ENCODE assay signal across 14 cellular contexts in the genomic region with DNA sequence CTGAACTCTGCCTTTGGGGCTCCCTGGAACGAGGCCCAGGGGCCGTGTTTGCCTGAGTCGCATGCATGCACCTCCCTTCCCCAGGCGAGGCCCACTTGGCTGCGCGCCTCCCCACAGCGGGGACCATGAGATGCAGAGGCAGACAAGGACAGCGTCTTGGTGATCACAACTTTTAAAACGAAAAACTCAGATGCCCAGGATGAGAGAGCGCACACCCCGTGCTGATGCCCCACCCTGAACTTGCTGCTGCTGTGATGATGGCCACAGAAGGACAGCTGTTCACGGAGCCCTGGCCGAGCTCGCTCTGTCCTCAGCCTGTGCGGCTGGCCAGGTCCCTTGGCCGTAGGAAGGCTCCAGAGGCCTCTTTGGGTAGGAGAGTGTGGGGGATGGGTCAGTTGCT. TPM values are rescaled to one million over a fixed set of nuclear protein-coding genes. Genes with fewer than 3 reads are reported as not detected.
"Had no signal": no experiment of that assay in that cellular context is flagged by ENCODE, and none has a peak within 500 bp of the region (broad histone marks: within the 10 kb centered on the region; RNA-seq: fewer than 3 reads in every experiment).

No MANE protein-coding gene starts in this region.

- H3K4me3 Mint-ChIP-seq: activated CD4-positive, alpha-beta T cell treated with anti-CD3 and anti-CD28 coated beads for 36 hours; natural killer cell treated with Interleukin-12 subunit alpha and Interleukin-12 subunit beta and Interleukin-15 and Interleukin-18, amount 100 ng/mL, for 72 hours; stimulated activated naive CD8-positive, alpha-beta T cell treated with anti-CD3 and anti-CD28 coated beads, Interleukin-15, Interleukin-2, amounts not matched to agents 100 ng/mL and 50 ng/mL, for 24 hours had no signal

- DNase-seq: activated CD4-positive, alpha-beta T cell treated with anti-CD3 and anti-CD28 coated beads for 36 hours; activated CD8-positive, alpha-beta memory T cell treated with anti-CD3 and anti-CD28 coated beads for 24 hours; activated naive CD4-positive, alpha-beta T cell treated with Interleukin-2 at 50 U/mL for 16 hours; central memory CD4-positive, alpha-beta T cell; cortex of kidney; effector memory CD4-positive, alpha-beta T cell; kidney glomerular epithelial cell; stimulated activated CD4-positive, alpha-beta T cell treated with anti-CD3 and anti-CD28 coated beads, Interleukin-2, amount 100 ng/mL, for 48 hours; T-helper 9 cell had no signal

- H3K27ac Mint-ChIP-seq: stimulated activated naive CD8-positive, alpha-beta T cell treated with anti-CD3 and anti-CD28 coated beads, Interleukin-15, Interleukin-2, amounts not matched to agents 100 ng/mL and 50 ng/mL, for 24 hours had no signal

- H3K9me3 Mint-ChIP-seq: natural killer cell treated with Interleukin-12 subunit alpha and Interleukin-12 subunit beta and Interleukin-15 and Interleukin-18, amount 100 ng/mL, for 72 hours had no signal

- H3K4me3 ChIP-seq: gastroesophageal sphincter had no signal

- H3K27me3 Mint-ChIP-seq: activated CD4-positive, alpha-beta T cell treated with anti-CD3 and anti-CD28 coated beads for 36 hours; natural killer cell treated with Interleukin-12 subunit alpha and Interleukin-12 subunit beta and Interleukin-15 and Interleukin-18, amount 100 ng/mL, for 72 hours; stimulated activated naive CD8-positive, alpha-beta T cell treated with anti-CD3 and anti-CD28 coated beads, Interleukin-15, Interleukin-2, amounts not matched to agents 100 ng/mL and 50 ng/mL, for 24 hours had no signal

- FAIRE-seq: urothelium cell line had no signal

- ATAC-seq: activated CD4-positive, alpha-beta T cell treated with anti-CD3 and anti-CD28 coated beads for 36 hours; gastroesophageal sphincter; natural killer cell treated with Interleukin-12 subunit alpha and Interleukin-12 subunit beta and Interleukin-15 and Interleukin-18, amount 100 ng/mL, for 72 hours had no signal

- H3K36me3 ChIP-seq: gastroesophageal sphincter had no signal

RNA-seq across cellular contexts. Expression of a gene that starts 19.2 kb away (rescaled TPM):
- total RNA-seq: activated CD4-positive, alpha-beta T cell treated with anti-CD3 and anti-CD28 coated beads for 36 hours; epithelial cell of proximal tubule; natural killer cell treated with Interleukin-12 subunit alpha and Interleukin-12 subunit beta and Interleukin-15 and Interleukin-18, amount 100 ng/mL, for 72 hours had no signal
